9 cellular contexts compared by ENCODE assay signal in the genomic region with DNA sequence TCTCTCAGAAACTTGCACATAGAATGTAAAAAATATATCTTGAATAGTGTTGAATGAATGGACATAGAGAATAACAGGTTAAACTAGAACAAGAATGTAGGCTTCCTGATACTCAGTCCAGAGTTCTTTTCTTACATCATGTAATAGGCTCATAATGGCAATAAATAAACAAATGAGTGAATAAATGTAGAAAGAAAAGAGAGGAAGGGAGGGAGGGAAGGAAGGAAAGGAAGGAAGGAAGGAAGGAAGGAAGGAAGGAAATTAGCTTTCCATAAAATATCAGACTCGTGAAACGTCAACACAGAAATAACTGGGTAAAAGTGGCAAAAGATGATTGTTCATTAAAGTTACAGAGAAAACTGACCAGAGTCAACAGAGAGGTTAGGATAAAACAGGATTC.
"Had no signal": no experiment of that assay in that cellular context is flagged by ENCODE, and none has a peak within 500 bp of the region (broad histone marks: within the 10 kb centered on the region; RNA-seq: fewer than 3 reads in every experiment).

No MANE protein-coding gene starts in this region.

- H3K4me1 ChIP-seq: HAP-1 had no signal

- H3K36me3 ChIP-seq: HAP-1 had no signal

- H3K4me3 ChIP-seq: GM23248, GM23338, HAP-1 had no signal

- H3K9me3 ChIP-seq: HAP-1 had no signal

- H3K4me1 Mint-ChIP-seq: GM23338, H9 had no signal

- ATAC-seq: GM23338, HCT116 had no signal

- H3K9ac ChIP-seq: GM23248 had no signal

- DNase-seq: GM23248, GOT3, H7, H9, HCEC 1CT, HFFc6 had no signal

- H3K27ac Mint-ChIP-seq: GM23338, H9, HFFc6 had no signal

- H3K4me3 Mint-ChIP-seq: GM23338, H9, HFFc6 had no signal

- H3K27ac ChIP-seq: GM23248 had no signal

- H3K9me3 Mint-ChIP-seq: GM23338, H9 had no signal
